Comparison of ENCODE assay signal across 23 cellular contexts in genomic region chr11:44243086-44243485, GRCh38.
DNase-seq lines count a peak whose midpoint lies in the region; ATAC-seq and TF ChIP-seq lines count a peak whose summit lies in the region.
"Had no signal": no experiment of that assay in that cellular context is flagged by ENCODE, and none has a peak within 500 bp of the region (broad histone marks: within the 10 kb centered on the region; RNA-seq: fewer than 3 reads in every experiment).

No MANE protein-coding gene starts in this region.

- H3K36me3 Mint-ChIP-seq in HFFc6 (ENCODE audit: low read depth) (peaks cover 24% of the 10 kb centered on the region), WTC11 (peaks cover 3% of the 10 kb centered on the region; the same call in 1 of the 2 replicates)
- H3K36me3 Mint-ChIP-seq in activated CD8-positive, alpha-beta T cell treated with anti-CD3 and anti-CD28 coated beads, Interleukin-2, amount 10 ng/mL, durations not matched to agents 7 days and 5 days (ENCODE audit: low read depth): peaks cover 13% of the 10 kb centered on the region
- H3K36me3 Mint-ChIP-seq in CD8-positive, alpha-beta memory T cell: peaks cover 21 to 76% (median 37%) of the 10 kb centered on the region in 3 donors

- ATAC-seq in WTC11 (peak; percentile 33), lower lobe of right lung (peak; percentile 36 to 39)
- no peak for ATAC-seq in activated CD8-positive, alpha-beta T cell treated with anti-CD3 and anti-CD28 coated beads, Interleukin-2, amount 10 ng/mL, durations not matched to agents 7 days and 5 days
- ATAC-seq: activated CD8-positive, alpha-beta memory T cell treated with anti-CD3 and anti-CD28 coated beads, Interleukin-2, amount 10 ng/mL, durations not matched to agents 7 days and 5 days; natural killer cell had no signal

- no peak for DNase-seq in HFFc6
- DNase-seq in WTC11 (ENCODE audit: low spot score): no peak
- no peak for DNase-seq in lower lobe of right lung
- DNase-seq in sigmoid colon: peak; percentile 50
- DNase-seq in activated CD8-positive, alpha-beta T cell treated with anti-CD3 and anti-CD28 coated beads, Interleukin-2, amount 10 ng/mL, durations not matched to agents 7 days and 5 days: no peak
- no peak for DNase-seq in NCI-H524 (lab: John Stamatoyannopoulos, UW)
- no peak for DNase-seq in CD8-positive, alpha-beta memory T cell
- no peak for DNase-seq in AML-193 (lab: John Stamatoyannopoulos, UW)
- DNase-seq: activated CD8-positive, alpha-beta memory T cell treated with anti-CD3 and anti-CD28 coated beads, Interleukin-2, amount 10 ng/mL, durations not matched to agents 7 days and 5 days; cortex of kidney; DMS79 treated with DMSO at 0.1 percent for 48 hours; head of caudate nucleus; immature natural killer cell; mammary epithelial cell; natural killer cell; NCI-H1417 treated with DMSO at 0.1 percent for 48 hours; NCI-H526; RPMI8226; spleen; stimulated activated CD4-positive, alpha-beta T cell treated with anti-CD3 and anti-CD28 coated beads, Interleukin-4, amount 100 ng/mL, for 4 hours; stomach had no signal

- no peaks in the 10 kb centered on the region for H3K9me3 Mint-ChIP-seq in HFFc6
- H3K9me3 Mint-ChIP-seq in WTC11: no peaks in the 10 kb centered on the region
- no peaks in the 10 kb centered on the region for H3K9me3 Mint-ChIP-seq in activated CD8-positive, alpha-beta T cell treated with anti-CD3 and anti-CD28 coated beads, Interleukin-2, amount 10 ng/mL, durations not matched to agents 7 days and 5 days (ENCODE audit: insufficient read depth)
- no peaks in the 10 kb centered on the region for H3K9me3 Mint-ChIP-seq in CD8-positive, alpha-beta memory T cell
- H3K9me3 Mint-ChIP-seq: immature natural killer cell, natural killer cell had no signal

- TF ChIP-seq EP300 in sigmoid colon (IDR thresholded peaks at IDR 0.05): no peak

- peaks cover 68% of the 10 kb centered on the region for H3K4me1 Mint-ChIP-seq in HFFc6 (ENCODE audit: low read depth)
- H3K4me1 Mint-ChIP-seq in WTC11: peaks cover 40% of the 10 kb centered on the region
- H3K4me1 Mint-ChIP-seq in activated CD8-positive, alpha-beta T cell treated with anti-CD3 and anti-CD28 coated beads, Interleukin-2, amount 10 ng/mL, durations not matched to agents 7 days and 5 days (ENCODE audit: low read depth): no peaks in the 10 kb centered on the region
- H3K4me1 Mint-ChIP-seq in CD8-positive, alpha-beta memory T cell: no peaks in the 10 kb centered on the region
- H3K4me1 Mint-ChIP-seq: activated CD8-positive, alpha-beta memory T cell treated with anti-CD3 and anti-CD28 coated beads, Interleukin-2, amount 10 ng/mL, durations not matched to agents 7 days and 5 days had no signal

- intact Hi-C loops in lower lobe of right lung (cut with DNase I) (no loop called here), sigmoid colon (cut with DNase I) (no loop called here)

- H3K27ac ChIP-seq in lower lobe of right lung: no peak overlapping the region
- no peak overlapping the region for H3K27ac ChIP-seq in sigmoid colon
- no peak overlapping the region for H3K27ac ChIP-seq in CD8-positive, alpha-beta memory T cell (ENCODE audit: low read depth, low read length)
- H3K27ac ChIP-seq: breast epithelium, spleen, stomach had no signal

- CTCF ChIA-PET in WTC11 (lab: Charles Lee): interaction anchor here (0.5 to 1.4 kb wide), 4 partner anchors 65 to 178 kb away, joined by 3 to 9 read pairs (median 3); no protein-coding TSS in a partner anchor
- CTCF ChIA-PET in activated CD8-positive, alpha-beta T cell treated with anti-CD3 and anti-CD28 coated beads, Interleukin-2, amount 10 ng/mL, durations not matched to agents 7 days and 5 days (lab: Charles Lee): no interaction called here
- CTCF ChIA-PET in CD8-positive, alpha-beta memory T cell (lab: Charles Lee): interaction anchor here (1.0 kb wide), 1 partner anchor 43 kb away, joined by 3 read pairs; no protein-coding TSS in a partner anchor

- H3K9me3 ChIP-seq in lower lobe of right lung (no peaks in the 10 kb centered on the region), sigmoid colon (no peaks in the 10 kb centered on the region)
- no peaks in the 10 kb centered on the region for H3K9me3 ChIP-seq in CD8-positive, alpha-beta memory T cell (ENCODE audit: low read length)
- H3K9me3 ChIP-seq: breast epithelium, HAP-1, spleen, stomach had no signal

- peak overlapping the region; percentile 61; the same call in 1 of the 2 replicates for H3K4me3 Mint-ChIP-seq in HFFc6
- H3K4me3 Mint-ChIP-seq in WTC11: no peak overlapping the region
- no peak overlapping the region for H3K4me3 Mint-ChIP-seq in activated CD8-positive, alpha-beta T cell treated with anti-CD3 and anti-CD28 coated beads, Interleukin-2, amount 10 ng/mL, durations not matched to agents 7 days and 5 days
- no peak overlapping the region for H3K4me3 Mint-ChIP-seq in CD8-positive, alpha-beta memory T cell
- H3K4me3 Mint-ChIP-seq: activated CD8-positive, alpha-beta memory T cell treated with anti-CD3 and anti-CD28 coated beads, Interleukin-2, amount 10 ng/mL, durations not matched to agents 7 days and 5 days; immature natural killer cell; natural killer cell had no signal

- TF ChIP-seq POLR2A in sigmoid colon (IDR thresholded peaks at IDR 0.05): no peak

- H3K36me3 ChIP-seq in lower lobe of right lung: peaks cover 16% of the 10 kb centered on the region
- H3K36me3 ChIP-seq in sigmoid colon: peaks cover 0 to 10% (median 0%) of the 10 kb centered on the region in 4 donors
- H3K36me3 ChIP-seq in CD8-positive, alpha-beta memory T cell (ENCODE audit: insufficient read depth, low read length): no peaks in the 10 kb centered on the region
- H3K36me3 ChIP-seq: breast epithelium had no signal

- H3K4me1 ChIP-seq in lower lobe of right lung (peaks cover 14% of the 10 kb centered on the region), sigmoid colon (peaks cover 0 to 25% (median 16%) of the 10 kb centered on the region in 4 donors)
- no peaks in the 10 kb centered on the region for H3K4me1 ChIP-seq in CD8-positive, alpha-beta memory T cell (ENCODE audit: insufficient read depth, low read length)
- H3K4me1 ChIP-seq: breast epithelium, spleen had no signal

- H3K4me3 ChIP-seq in lower lobe of right lung: no peak overlapping the region
- H3K4me3 ChIP-seq in sigmoid colon: no peak overlapping the region
- no peak overlapping the region for H3K4me3 ChIP-seq in CD8-positive, alpha-beta memory T cell (ENCODE audit: low read length)
- H3K4me3 ChIP-seq: breast epithelium, HAP-1, spleen, stomach had no signal

- 85 to 86% methylated on average over 5 of the region's 5 CpGs for WGBS in sigmoid colon, 2 donors

- no peak for TF ChIP-seq CTCF in HFFc6 (IDR thresholded peaks at IDR 0.05)
- no peak for TF ChIP-seq CTCF in WTC11 (IDR thresholded peaks at IDR 0.05)
- TF ChIP-seq CTCF in lower lobe of right lung (IDR thresholded peaks at IDR 0.05): no peak
- TF ChIP-seq CTCF in sigmoid colon (IDR thresholded peaks at IDR 0.05): no peak

- H3K27me3 ChIP-seq in lower lobe of right lung (ENCODE audit: low read depth): no peaks in the 10 kb centered on the region
- no peaks in the 10 kb centered on the region for H3K27me3 ChIP-seq in sigmoid colon
- no peaks in the 10 kb centered on the region for H3K27me3 ChIP-seq in CD8-positive, alpha-beta memory T cell (ENCODE audit: insufficient read depth, low read length, poor library complexity, severe bottlenecking)
- H3K27me3 ChIP-seq: breast epithelium, spleen, stomach had no signal

- POLR2A ChIA-PET in WTC11 (lab: Charles Lee): interaction anchor here (1.0 kb wide), 2 partner anchors 21 to 106 kb away, joined by 3 to 4 read pairs; no protein-coding TSS in a partner anchor
- POLR2A ChIA-PET in activated CD8-positive, alpha-beta T cell treated with anti-CD3 and anti-CD28 coated beads, Interleukin-2, amount 10 ng/mL, durations not matched to agents 7 days and 5 days (lab: Charles Lee): no interaction called here
- POLR2A ChIA-PET in CD8-positive, alpha-beta memory T cell (lab: Charles Lee): no interaction called here

- H3K27me3 Mint-ChIP-seq in HFFc6 (ENCODE audit: insufficient read depth): no peaks in the 10 kb centered on the region; the same call in 1 of the 2 replicates
- H3K27me3 Mint-ChIP-seq in WTC11 (ENCODE audit: low read depth): no peaks in the 10 kb centered on the region
- H3K27me3 Mint-ChIP-seq in activated CD8-positive, alpha-beta T cell treated with anti-CD3 and anti-CD28 coated beads, Interleukin-2, amount 10 ng/mL, durations not matched to agents 7 days and 5 days (ENCODE audit: low read depth): no peaks in the 10 kb centered on the region
- H3K27me3 Mint-ChIP-seq in CD8-positive, alpha-beta memory T cell: no peaks in the 10 kb centered on the region
- H3K27me3 Mint-ChIP-seq: activated CD8-positive, alpha-beta memory T cell treated with anti-CD3 and anti-CD28 coated beads, Interleukin-2, amount 10 ng/mL, durations not matched to agents 7 days and 5 days had no signal

- H3K27ac Mint-ChIP-seq in HFFc6: peak overlapping the region; percentile 69
- peak overlapping the region; percentile 13; the same call in 1 of the 2 replicates for H3K27ac Mint-ChIP-seq in WTC11
- H3K27ac Mint-ChIP-seq in activated CD8-positive, alpha-beta T cell treated with anti-CD3 and anti-CD28 coated beads, Interleukin-2, amount 10 ng/mL, durations not matched to agents 7 days and 5 days: no peak overlapping the region
- no peak overlapping the region for H3K27ac Mint-ChIP-seq in CD8-positive, alpha-beta memory T cell
- H3K27ac Mint-ChIP-seq: activated CD8-positive, alpha-beta memory T cell treated with anti-CD3 and anti-CD28 coated beads, Interleukin-2, amount 10 ng/mL, durations not matched to agents 7 days and 5 days; immature natural killer cell; natural killer cell had no signal

TF ChIP-seq in WTC11, 78 proteins besides CTCF, POLR2A, EP300 and RAD21 (continues in another document):
- TF ChIP-seq STAT6 (CRISPR knock-in tag; conservative IDR thresholded peaks at IDR 0.05; ENCODE audit: low read depth): no peak
- no peak for TF ChIP-seq NR3C1 (CRISPR knock-in tag; conservative IDR thresholded peaks at IDR 0.05; ENCODE audit: low read depth)
- no peak for TF ChIP-seq CBFB (CRISPR knock-in tag; IDR thresholded peaks at IDR 0.05; ENCODE audit: low read depth)

Comparison
In these comparisons a context has a peak if more than half of its experiments do, and no peak if none do; other contexts are left out.
1. H3K27ac Mint-ChIP-seq: peak in HFFc6 (single experiment) and WTC11 (single experiment); none in activated CD8-positive, alpha-beta T cell treated with anti-CD3 and anti-CD28 coated beads, Interleukin-2, amount 10 ng/mL, durations not matched to agents 7 days and 5 days (single experiment) and CD8-positive, alpha-beta memory T cell (0 of 8).